In genomic region chr10:20633721-20634120, GRCh38 we compare ENCODE assay signal across 30 cellular contexts.
"Had no signal": no experiment of that assay in that cellular context is flagged by ENCODE, and none has a peak within 500 bp of the region (broad histone marks: within the 10 kb centered on the region; RNA-seq: fewer than 3 reads in every experiment).

No MANE protein-coding gene starts in this region.

- H3K27me3 Mint-ChIP-seq: activated CD4-positive, alpha-beta memory T cell treated with anti-CD3 and anti-CD28 coated beads, Interleukin-2, amount 10 ng/mL, durations not matched to agents 7 days and 5 days; activated CD4-positive, alpha-beta T cell treated with anti-CD3 and anti-CD28 coated beads, Interleukin-2, amount 10 ng/mL, durations not matched to agents 7 days and 5 days; activated naive CD8-positive, alpha-beta T cell; activated T-helper 17 cell treated with anti-CD3 and anti-CD28 coated beads, Interleukin-2, amount 50 U/mL, for 72 hours; effector memory CD8-positive, alpha-beta T cell; T-helper 17 cell had no signal

- H3K9me3 ChIP-seq: esophagus muscularis mucosa, gastrocnemius medialis had no signal

- H3K36me3 Mint-ChIP-seq: activated naive CD8-positive, alpha-beta T cell had no signal

- H3K27ac Mint-ChIP-seq: activated CD4-positive, alpha-beta memory T cell treated with anti-CD3 and anti-CD28 coated beads, Interleukin-2, amount 10 ng/mL, durations not matched to agents 7 days and 5 days; activated CD4-positive, alpha-beta T cell treated with anti-CD3 and anti-CD28 coated beads, Interleukin-2, amount 10 ng/mL, durations not matched to agents 7 days and 5 days; activated naive CD8-positive, alpha-beta T cell; activated T-helper 17 cell treated with anti-CD3 and anti-CD28 coated beads, Interleukin-2, amount 50 U/mL, for 72 hours; effector memory CD8-positive, alpha-beta T cell; T-helper 17 cell; T-helper 2 cell treated with Interferon-gamma antibody and Interleukin-4, amounts not matched to agents 5 μg/mL and 100 μg/mL, for 36 hours had no signal

- H3K4me1 ChIP-seq: esophagus muscularis mucosa, gastrocnemius medialis had no signal

- H3K36me3 ChIP-seq: brain microvascular endothelial cell, esophagus muscularis mucosa, gastrocnemius medialis, WERI-Rb-1 had no signal

- H3K27me3 ChIP-seq: brain microvascular endothelial cell, esophagus muscularis mucosa, foreskin keratinocyte, gastrocnemius medialis had no signal

- H3K4me3 Mint-ChIP-seq: activated CD4-positive, alpha-beta memory T cell treated with anti-CD3 and anti-CD28 coated beads, Interleukin-2, amount 10 ng/mL, durations not matched to agents 7 days and 5 days; activated CD4-positive, alpha-beta T cell treated with anti-CD3 and anti-CD28 coated beads, Interleukin-2, amount 10 ng/mL, durations not matched to agents 7 days and 5 days; activated naive CD8-positive, alpha-beta T cell; activated T-cell treated with anti-CD3 and anti-CD28 coated beads, Interleukin-2, amount 50 U/mL, for 4 hours; activated T-helper 17 cell treated with anti-CD3 and anti-CD28 coated beads, Interleukin-2, amount 50 U/mL, for 72 hours; effector memory CD8-positive, alpha-beta T cell; T-helper 17 cell; T-helper 2 cell treated with Interferon-gamma antibody and Interleukin-4, amounts not matched to agents 5 μg/mL and 100 μg/mL, for 36 hours had no signal

- DNase-seq: activated CD4-positive, alpha-beta memory T cell treated with anti-CD3 and anti-CD28 coated beads, Interleukin-2, amount 10 ng/mL, durations not matched to agents 7 days and 5 days; activated CD4-positive, alpha-beta T cell treated with anti-CD3 and anti-CD28 coated beads for 1 hour; activated CD4-positive, alpha-beta T cell treated with anti-CD3 and anti-CD28 coated beads for 4 hours; activated CD4-positive, alpha-beta T cell treated with anti-CD3 and anti-CD28 coated beads, Interleukin-2, amount 10 ng/mL, durations not matched to agents 7 days and 5 days; activated CD4-positive, alpha-beta T cell treated with anti-CD3 and anti-CD28 coated beads, Interleukin-2, amount 50 U/mL, for 4 hours; activated effector memory CD4-positive, alpha-beta T cell treated with Interleukin-2 at 50 U/mL for 16 hours; activated gamma-delta T cell treated with Interleukin-2 at 50 U/mL for 16 hours; activated naive CD4-positive, alpha-beta T cell treated with anti-CD3 and anti-CD28 coated beads, Interleukin-2, amount 50 U/mL, for 16 hours; activated naive CD4-positive, alpha-beta T cell treated with Interleukin-2 at 50 U/mL for 16 hours; activated T-cell treated with anti-CD3 and anti-CD28 coated beads, Interleukin-2, amount 50 U/mL, for 4 hours; amniotic stem cell; anterior cingulate cortex; brain microvascular endothelial cell; caudate nucleus; cortex of kidney; dermis blood vessel endothelial cell; effector CD4-positive, alpha-beta T cell; effector memory CD8-positive, alpha-beta T cell; erythroblast; foreskin keratinocyte; gastrocnemius medialis; glutamatergic neuron; T-helper 1 cell; T-helper 17 cell; T1000; WERI-Rb-1 had no signal

- ATAC-seq: activated T-cell treated with anti-CD3 and anti-CD28 coated beads, Interleukin-2, amount 50 U/mL, for 4 hours; activated T-helper 17 cell treated with anti-CD3 and anti-CD28 coated beads, Interleukin-2, amount 50 U/mL, for 72 hours; effector memory CD8-positive, alpha-beta T cell; foreskin keratinocyte; gastrocnemius medialis; T-helper 17 cell had no signal

- H3K27ac ChIP-seq: brain microvascular endothelial cell, esophagus muscularis mucosa, foreskin keratinocyte, gastrocnemius medialis, WERI-Rb-1 had no signal

- H3K4me1 Mint-ChIP-seq: activated CD4-positive, alpha-beta memory T cell treated with anti-CD3 and anti-CD28 coated beads, Interleukin-2, amount 10 ng/mL, durations not matched to agents 7 days and 5 days; activated CD4-positive, alpha-beta T cell treated with anti-CD3 and anti-CD28 coated beads, Interleukin-2, amount 10 ng/mL, durations not matched to agents 7 days and 5 days; activated T-helper 17 cell treated with anti-CD3 and anti-CD28 coated beads, Interleukin-2, amount 50 U/mL, for 72 hours; T-helper 17 cell had no signal

- H3K4me3 ChIP-seq: esophagus muscularis mucosa, gastrocnemius medialis had no signal
